ENCODE assay signal across 8 cellular contexts in genomic region chr6:106974999-106975698, GRCh38. TPM values are rescaled to one million over a fixed set of nuclear protein-coding genes. Genes with fewer than 3 reads are reported as not detected.
A peak's percentile ranks its signal among the peaks of the same experiment; 100 is the strongest.
DNase-seq lines count a peak whose midpoint lies in the region; ATAC-seq, FAIRE-seq and TF ChIP-seq lines count a peak whose summit lies in the region.

No MANE protein-coding gene starts in this region.

- peak overlapping the region; percentile 88 for H2AFZ ChIP-seq in K562 (ENCODE audit: low read depth, low read length)

- H3K9ac ChIP-seq in K562 (ENCODE audit: insufficient read depth in 1 of 2, low read depth in 2 of 2, low read length in 2 of 2) = peak overlapping the region; percentile 26 to 91; a peak in 3 of 4 replicates

- no peaks in the 10 kb centered on the region for H3K27me3 ChIP-seq in K562 (ENCODE audit: control insufficient read depth in 2 of 2, insufficient read depth in 2 of 2, low read length in 2 of 2)

- DNase-seq in NCI-H69 (lab: John Stamatoyannopoulos, UW) (peak; percentile 87), K562 (ENCODE audit: extremely low read depth in 1 of 4, low spot score in 3 of 4) (peak; percentile 39 to 70 (median 46)), kidney tubule cell (ENCODE audit: low spot score) (peak; percentile 80), hippocampal formation (lab: John Stamatoyannopoulos, UW) (no peak)
- peak; percentile 23 for DNase-seq in stimulated activated naive CD8-positive, alpha-beta T cell treated with anti-CD3 and anti-CD28 coated beads, Interleukin-15, Interleukin-2, amounts not matched to agents 100 U/mL and 50 U/mL, for 24 hours

- no peaks in the 10 kb centered on the region for H3K36me3 ChIP-seq in K562 (ENCODE audit: control insufficient read depth, insufficient read depth, low read length)

- ATAC-seq in HG03039 (IDR thresholded peaks at IDR 0.05; ENCODE audit: unreplicated experiment) = peak; percentile 57
- ATAC-seq in K562 = peak; percentile 99
- peak; percentile 46 for ATAC-seq in stimulated activated naive CD8-positive, alpha-beta T cell treated with anti-CD3 and anti-CD28 coated beads, Interleukin-15, Interleukin-2, amounts not matched to agents 100 U/mL and 50 U/mL, for 24 hours

- no peaks in the 10 kb centered on the region for H3K9me3 ChIP-seq in K562 (replicated peaks; ENCODE audit: control insufficient read depth, insufficient read depth, low read depth, low read length)

- no peaks in the 10 kb centered on the region; the same call in 2 of the 3 replicates for H3K79me2 ChIP-seq in K562 (ENCODE audit: control insufficient read depth, insufficient read depth, low read length)

- H3K27ac ChIP-seq in 22Rv1 (peak overlapping the region; percentile 42; the same call in 1 of the 2 replicates), K562 (ENCODE audit: extremely low read depth, low read depth, low read length) (peak overlapping the region; percentile 47; the same call in 1 of the 3 replicates)

- no peak for FAIRE-seq in K562 (lab: Jason Lieb, UNC)

- peak; percentile 93 for TF ChIP-seq RAD21 in K562 (CRISPR knock-in tag; conservative IDR thresholded peaks at IDR 0.05 in 1 of 2, IDR thresholded peaks at IDR 0.05 in 1 of 2)

- no peak for TF ChIP-seq POLR2A in K562 (conservative IDR thresholded peaks at IDR 0.05)

- peaks cover 0 to 25% of the 10 kb centered on the region in 2 experiments; a peak in 2 of 5 replicates for H3K4me1 ChIP-seq in K562 (replicated peaks in 1 of 2; ENCODE audit: control insufficient read depth in 2 of 2, insufficient read depth in 2 of 2, low read length in 2 of 2)

- no peaks in the 10 kb centered on the region for H4K20me1 ChIP-seq in K562 (replicated peaks; ENCODE audit: control insufficient read depth, insufficient read depth, low read length)

- TF ChIP-seq CTCF in 22Rv1 (IDR thresholded peaks at IDR 0.05) (peak; percentile 85), GM12873 (IDR thresholded peaks at IDR 0.05; ENCODE audit: insufficient read depth, low read depth, low read length, missing control alignments) (peak; percentile 28), K562 (IDR thresholded peaks at IDR 0.05 in 2 of 3, conservative IDR thresholded peaks at IDR 0.05 in 1 of 3; ENCODE audit: insufficient read depth in 2 of 3, low read depth in 1 of 3, low read length in 3 of 3) (peak; percentile 23 to 61 (median 52); a peak in 3 of 6 replicates)

- no TSS peak for BruUV-seq in K562 (replicated peaks; lab: Mats Ljungman, UMichigan)

- H3K9me1 ChIP-seq in K562 (ENCODE audit: control insufficient read depth, insufficient read depth, low read length) = no peaks in the 10 kb centered on the region

- peak overlapping the region; percentile 63 for H3K4me3 ChIP-seq in K562

- in situ Hi-C loops in K562 (cut with MboI) = loop anchor here (25.0 kb wide), 1 partner anchor 413 kb away; no protein-coding TSS in a partner anchor

- intact Hi-C loops in K562 (cut with micrococcal nuclease) = loop anchor here (5.0 to 10.0 kb wide), 4 partner anchors 153 to 348 kb away; partner anchors contain the start of genes QRSL1 and RTN4IP1

- CTCF ChIA-PET in K562 (lab: Yijun Ruan, JAX; ENCODE audit: low intra/inter-chr PET ratio) = interaction anchor here (0.7 to 0.8 kb wide), 3 partner anchors 213 to 408 kb away, joined by 3 to 4 read pairs (median 4); no protein-coding TSS in a partner anchor

- WGBS in K562 (ENCODE audit: insufficient coverage, low coverage, missing lambda C conversion rate) = 1% methylated on average over 52 of the region's 85 CpGs

- peak overlapping the region; percentile 51 for H3K4me2 ChIP-seq in K562 (ENCODE audit: insufficient read depth, low read length)

- POLR2A ChIA-PET in K562 (lab: Yijun Ruan, JAX) = no interaction called here

- no peak for TF ChIP-seq EP300 in K562 (IDR thresholded peaks at IDR 0.05; ENCODE audit: low read length)

TF ChIP-seq in K562, 482 proteins besides CTCF, POLR2A, EP300 and RAD21 (continues in another document):
- TF ChIP-seq ZFX (CRISPR knock-in tag; IDR thresholded peaks at IDR 0.05) (peak; percentile 61), EWSR1 (IDR thresholded peaks at IDR 0.05; ENCODE audit: borderline replicate concordance, low read depth, partially characterized antibody) (no peak), JUND (IDR thresholded peaks at IDR 0.05; ENCODE audit: borderline replicate concordance, low read depth, low read length) (0 out of 2 replicates have a peak, but pooled peaks have one; percentile 3), JUND (tag; IDR thresholded peaks at IDR 0.05; ENCODE audit: borderline replicate concordance, low read depth, low read length) (no peak), PRPF4 (IDR thresholded peaks at IDR 0.05; ENCODE audit: insufficient read depth, low read depth, low read length, poor library complexity, severe bottlenecking) (no peak), UBTF (IDR thresholded peaks at IDR 0.05; ENCODE audit: borderline replicate concordance in 1 of 2, low read depth in 2 of 2, low read length in 2 of 2) (peak; percentile 64 to 78; a peak in 3 of 4 replicates), BRF1 (IDR thresholded peaks at IDR 0.05; ENCODE audit: borderline replicate concordance, extremely low read depth, insufficient read length) (no peak), CEBPG (CRISPR knock-in tag; IDR thresholded peaks at IDR 0.05) (no peak), CEBPG (tag; conservative IDR thresholded peaks at IDR 0.05 in 1 of 2, IDR thresholded peaks at IDR 0.05 in 1 of 2) (no peak), MTA3 (IDR thresholded peaks at IDR 0.05; ENCODE audit: borderline replicate concordance) (peak; percentile 58; the same call in 1 of the 2 replicates)

RNA-seq across cellular contexts. Expression of gene CD24, which starts 0.6 kb away (rescaled TPM):
- 3.6 and 5.5 TPM in 2 replicates for total RNA-seq in K562 (2011; cell fraction: chromatin; rRNA removed; ENCODE audit: low replicate concordance)
- 3.8 and 4.8 TPM in 2 replicates for total RNA-seq in K562 (2011; cell fraction: nucleolus; rRNA removed)
- 5.8 and 12.6 TPM in 2 replicates for total RNA-seq in K562 (2011; cell fraction: nucleoplasm; rRNA removed)
- total RNA-seq in K562 (2014; rRNA removed) (21.1 and 23.1 TPM in 2 replicates), K562 (2014; rRNA removed; fragmentation: Illumina TruSeq; extraction: Trizol) (33.1 and 39.0 TPM in 2 replicates), K562 (2015; rRNA removed; fragmentation: Illumina TruSeq; extraction: Trizol) (154 and 155 TPM in 2 replicates), K562 (2021) (27.1 and 28.3 TPM in 2 replicates)
- polyA plus RNA-seq in K562 (2011; rRNA removed) (31.7 and 102 TPM in 2 replicates), K562 (2014; fragmentation: Illumina TruSeq; extraction: Trizol) (30.0 and 38.0 TPM in 2 replicates), K562 (2014; fragmentation: Nextera tagmentation; extraction: Ambion mirVana) (1 to 10 TPM; 8.8 to 9.8 TPM), K562 (2014; rRNA removed) (14.3 and 15.7 TPM in 2 replicates)
- polyA plus RNA-seq in K562 (2011; cell fraction: cytosol; rRNA removed) = 29.1 and 116 TPM in 2 replicates
- polyA plus RNA-seq in K562 (2011; cell fraction: nucleus; rRNA removed) = 12.1 and 44.0 TPM in 2 replicates
- polyA plus RNA-seq in K562 (2012) = 77.6 and 88.7 TPM in 2 replicates
- 34.3 and 101 TPM in 2 replicates for polyA minus RNA-seq in K562 (2011; rRNA and poly(A)+ RNA removed)
- polyA minus RNA-seq in K562 (2011; cell fraction: cytosol; rRNA and poly(A)+ RNA removed) = 38.2 and 128 TPM in 2 replicates
- 6.3 and 31.8 TPM in 2 replicates for polyA minus RNA-seq in K562 (2011; cell fraction: nucleus; rRNA and poly(A)+ RNA removed)

RNA-seq across cellular contexts. Expression of gene MTRES1, which starts 52.9 kb away (rescaled TPM):
- total RNA-seq in K562 (2011; cell fraction: chromatin; rRNA removed; ENCODE audit: low replicate concordance) = 18.8 and 26.8 TPM in 2 replicates
- total RNA-seq in K562 (2011; cell fraction: nucleolus; rRNA removed) = 14.2 and 19.5 TPM in 2 replicates
- total RNA-seq in K562 (2011; cell fraction: nucleoplasm; rRNA removed) = 17.2 and 26.3 TPM in 2 replicates
- total RNA-seq in K562 (2014; rRNA removed) (21.0 and 25.3 TPM in 2 replicates), K562 (2014; rRNA removed; fragmentation: Illumina TruSeq; extraction: Trizol) (28.6 and 32.5 TPM in 2 replicates), K562 (2015; rRNA removed; fragmentation: Illumina TruSeq; extraction: Trizol) (24.7 and 25.2 TPM in 2 replicates), K562 (2021) (14.5 and 17.8 TPM in 2 replicates)
- polyA plus RNA-seq in K562 (2011; rRNA removed) (13.1 and 20.7 TPM in 2 replicates), K562 (2014; fragmentation: Illumina TruSeq; extraction: Trizol) (29.7 and 30.3 TPM in 2 replicates), K562 (2014; fragmentation: Nextera tagmentation; extraction: Ambion mirVana) (10 to 100 TPM; 21.4 to 21.7 TPM), K562 (2014; rRNA removed) (34.9 and 35.4 TPM in 2 replicates)
- 7.8 and 8.2 TPM in 2 replicates for polyA plus RNA-seq in K562 (2011; cell fraction: cytosol; rRNA removed)
- polyA plus RNA-seq in K562 (2011; cell fraction: nucleus; rRNA removed) = 6.8 and 10.2 TPM in 2 replicates
- 18.3 and 23.6 TPM in 2 replicates for polyA plus RNA-seq in K562 (2012)
- polyA minus RNA-seq in K562 (2011; rRNA and poly(A)+ RNA removed) = 12.5 and 13.1 TPM in 2 replicates
- 4.6 and 6.7 TPM in 2 replicates for polyA minus RNA-seq in K562 (2011; cell fraction: cytosol; rRNA and poly(A)+ RNA removed)
- 7.3 and 9.9 TPM in 2 replicates for polyA minus RNA-seq in K562 (2011; cell fraction: nucleus; rRNA and poly(A)+ RNA removed)

Comparison
In these comparisons a context has a peak if more than half of its experiments do, and no peak if none do; other contexts are left out.
1. CTCF ChIP-seq: peak in every context shown above with its lines; median percentile 85 in 22Rv1; 52 in K562; 28 in GM12873.
2. ATAC-seq: peak in every context shown above with its lines; median percentile 99 in K562; 57 in HG03039; 46 in stimulated activated naive CD8-positive, alpha-beta T cell treated with anti-CD3 and anti-CD28 coated beads, Interleukin-15, Interleukin-2, amounts not matched to agents 100 U/mL and 50 U/mL, for 24 hours.
3. DNase-seq: peak in NCI-H69 (single experiment), K562 (4 of 4), kidney tubule cell (single experiment) and stimulated activated naive CD8-positive, alpha-beta T cell treated with anti-CD3 and anti-CD28 coated beads, Interleukin-15, Interleukin-2, amounts not matched to agents 100 U/mL and 50 U/mL, for 24 hours (single experiment); none in hippocampal formation (0 of 2).